In the genomic region with DNA sequence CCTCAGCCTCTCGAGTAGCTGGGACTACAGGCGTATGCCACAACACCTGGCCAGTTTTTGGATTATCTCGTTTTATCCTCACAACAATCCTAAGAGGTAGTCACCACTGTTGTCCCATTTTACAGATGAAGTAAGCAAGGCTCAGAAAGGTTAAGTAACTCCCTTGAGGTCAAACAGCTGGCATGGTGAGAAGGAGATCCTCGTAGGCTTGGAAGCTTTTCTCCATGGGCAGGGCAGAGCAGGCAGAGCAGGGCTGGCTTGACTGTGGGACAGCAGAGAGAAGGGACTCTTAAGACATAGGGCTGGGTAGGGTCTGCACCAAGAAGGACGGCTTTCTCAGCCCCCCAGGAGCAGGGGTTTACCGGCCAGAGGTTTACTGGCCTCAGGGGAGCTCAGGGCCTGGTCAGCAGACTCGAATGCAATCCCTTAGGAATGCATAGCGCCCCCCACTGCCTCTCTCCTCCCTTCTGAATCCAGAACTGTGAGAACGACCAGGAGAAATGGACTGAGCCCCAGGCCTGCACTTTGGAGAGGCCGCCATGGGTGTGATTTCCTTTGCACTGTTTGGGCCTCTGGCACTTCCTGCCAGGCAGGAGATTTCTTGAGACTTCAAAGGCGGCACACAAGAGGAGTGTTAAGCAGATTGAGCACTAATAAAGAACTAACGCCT, we compare ENCODE assay signal across 10 cellular contexts. TPM values are rescaled to one million over a fixed set of nuclear protein-coding genes. Genes with fewer than 3 reads are reported as not detected.
DNase-seq lines count a peak whose midpoint lies in the region; ATAC-seq lines count a peak whose summit lies in the region.
"Had no signal": no experiment of that assay in that cellular context is flagged by ENCODE, and none has a peak within 500 bp of the region (broad histone marks: within the 10 kb centered on the region; RNA-seq: fewer than 3 reads in every experiment).

No MANE protein-coding gene starts in this region.

- H3K27me3 Mint-ChIP-seq in T-helper 17 cell: no peaks in the 10 kb centered on the region
- no peaks in the 10 kb centered on the region for H3K27me3 Mint-ChIP-seq in naive thymus-derived CD8-positive, alpha-beta T cell

- H3K9me3 Mint-ChIP-seq in naive thymus-derived CD8-positive, alpha-beta T cell: no peaks in the 10 kb centered on the region

- ATAC-seq in T-helper 17 cell (peak; percentile 84), GM21717 (IDR thresholded peaks at IDR 0.05; ENCODE audit: unreplicated experiment) (no peak)
- ATAC-seq in naive thymus-derived CD8-positive, alpha-beta T cell: peak; percentile 92 to 98

- DNase-seq in EH (ENCODE audit: low read depth) (peak; percentile 31), T-helper 17 cell (peak in 1 of 3 donors; percentile 13), RKO (ENCODE audit: low spot score) (no peak), NCI-H187 treated with DMSO at 0.1 percent for 48 hours (lab: John Stamatoyannopoulos, UW) (no peak), NCI-H2227 treated with DMSO at 0.1 percent for 48 hours (lab: John Stamatoyannopoulos, UW) (no peak)
- DNase-seq in effector CD4-positive, alpha-beta T cell: peak; percentile 11
- peak in 5 of 10 donors; percentile 10 to 42 (median 18) for DNase-seq in naive thymus-derived CD8-positive, alpha-beta T cell
- DNase-seq: DMS79, NCI-H510A had no signal

- peak overlapping the region; percentile 66 for H3K4me3 Mint-ChIP-seq in T-helper 17 cell
- peak overlapping the region; percentile 29 to 74 (median 64) for H3K4me3 Mint-ChIP-seq in naive thymus-derived CD8-positive, alpha-beta T cell

- H3K36me3 Mint-ChIP-seq in T-helper 17 cell (ENCODE audit: low read depth): no peaks in the 10 kb centered on the region
- no peaks in the 10 kb centered on the region for H3K36me3 Mint-ChIP-seq in naive thymus-derived CD8-positive, alpha-beta T cell

- no peaks in the 10 kb centered on the region for H3K9me3 ChIP-seq in T-helper 17 cell (ENCODE audit: control insufficient read depth, low read length, poor library complexity, severe bottlenecking)

- peak overlapping the region; percentile 76 for H3K27ac Mint-ChIP-seq in T-helper 17 cell
- H3K27ac Mint-ChIP-seq in naive thymus-derived CD8-positive, alpha-beta T cell: peak overlapping the region; percentile 79 to 96 (median 90)

- peaks cover 22% of the 10 kb centered on the region for H3K4me1 Mint-ChIP-seq in T-helper 17 cell
- peaks cover 11 to 40% (median 35%) of the 10 kb centered on the region in 4 donors for H3K4me1 Mint-ChIP-seq in naive thymus-derived CD8-positive, alpha-beta T cell

- POLR2A ChIA-PET in naive thymus-derived CD8-positive, alpha-beta T cell (lab: Charles Lee): interaction anchor here (0.7 to 4.1 kb wide), 5 partner anchors 10 to 76 kb away, joined by 3 to 64 read pairs (median 4); partner anchors contain the start of gene CDKN2AIP

RNA-seq across cellular contexts. Expression of gene CDKN2AIP, which starts 14.0 kb away (rescaled TPM):
- total RNA-seq in T-helper 17 cell: 10 to 100 TPM; 25.9 to 33.4 TPM
- total RNA-seq in naive thymus-derived CD8-positive, alpha-beta T cell: 10 to 100 TPM; 69.9 to 78.2 TPM
- 10 to 100 TPM; 28.2 to 45.4 (median 30.9) TPM for polyA plus RNA-seq in naive thymus-derived CD8-positive, alpha-beta T cell

Comparison
In these comparisons a context has a peak if more than half of its experiments do, and no peak if none do; other contexts are left out.
1. DNase-seq: peak in EH (single experiment) and effector CD4-positive, alpha-beta T cell (single experiment); none in RKO (single experiment), NCI-H187 treated with DMSO at 0.1 percent for 48 hours (single experiment) and NCI-H2227 treated with DMSO at 0.1 percent for 48 hours (single experiment).